ENCODE assay signal across 1 cellular context in genomic region chr6:16224409-16224808, GRCh38.
TF ChIP-seq lines count a peak whose summit lies in the region.

No MANE protein-coding gene starts in this region.

TF ChIP-seq in K562, 482 proteins besides CTCF, POLR2A, EP300 and RAD21 (continued from another document and continues in another):
- TF ChIP-seq CHD7 (IDR thresholded peaks at IDR 0.05; ENCODE audit: low read depth, low read length) (no peak), KDM2B (CRISPR knock-in tag; IDR thresholded peaks at IDR 0.05) (no peak), PHB (CRISPR knock-in tag; IDR thresholded peaks at IDR 0.05) (no peak), RBFOX2 (IDR thresholded peaks at IDR 0.05; ENCODE audit: low read depth, low read length) (no peak), TEAD4 (IDR thresholded peaks at IDR 0.05; ENCODE audit: low read length) (peak; percentile 98), TEAD4 (CRISPR knock-in tag; IDR thresholded peaks at IDR 0.05; ENCODE audit: borderline replicate concordance) (no peak), HLTF (IDR thresholded peaks at IDR 0.05) (no peak), TFAM (CRISPR knock-in tag; conservative IDR thresholded peaks at IDR 0.05) (no peak), SLC30A9 (CRISPR knock-in tag; IDR thresholded peaks at IDR 0.05) (no peak), TRIM24 (IDR thresholded peaks at IDR 0.05) (peak; percentile 80 to 88), RUNX1 (IDR thresholded peaks at IDR 0.05; ENCODE audit: low read depth) (peak; percentile 81; the same call in 1 of the 2 replicates), ERF (CRISPR knock-in tag; IDR thresholded peaks at IDR 0.05) (no peak), ZNF609 (CRISPR knock-in tag; IDR thresholded peaks at IDR 0.05; ENCODE audit: borderline replicate concordance) (no peak), PKNOX1 (IDR thresholded peaks at IDR 0.05) (no peak), NKRF (IDR thresholded peaks at IDR 0.05; ENCODE audit: borderline replicate concordance) (no peak), RBM22 (IDR thresholded peaks at IDR 0.05; ENCODE audit: low read depth, low read length, poor library complexity, severe bottlenecking) (no peak), FOSL1 (tag; conservative IDR thresholded peaks at IDR 0.05) (peak; percentile 39; the same call in 1 of the 2 replicates), RBM17 (IDR thresholded peaks at IDR 0.05; ENCODE audit: borderline replicate concordance, low read depth, low read length) (no peak), CTCFL (IDR thresholded peaks at IDR 0.05; ENCODE audit: borderline replicate concordance, insufficient read depth, low read depth, low read length, poor library complexity, severe bottlenecking) (no peak), ZC3H11A (IDR thresholded peaks at IDR 0.05; ENCODE audit: low read depth, low read length) (no peak), KAT8 (IDR thresholded peaks at IDR 0.05; ENCODE audit: low read depth) (no peak), FOXP4 (CRISPR knock-in tag; IDR thresholded peaks at IDR 0.05; ENCODE audit: borderline replicate concordance) (no peak), LEF1 (IDR thresholded peaks at IDR 0.05) (peak; percentile 80), NCOA2 (IDR thresholded peaks at IDR 0.05; ENCODE audit: partially characterized antibody in 2 of 2) (no peak), CBFB (CRISPR knock-in tag; IDR thresholded peaks at IDR 0.05) (0 out of 2 replicates have a peak, but pooled peaks have one; percentile 35), CREB3L1 (IDR thresholded peaks at IDR 0.05; ENCODE audit: borderline replicate concordance, low read depth) (peak; percentile 78), LCOR (CRISPR knock-in tag; IDR thresholded peaks at IDR 0.05) (peak; percentile 35; the same call in 1 of the 2 replicates)
